In genomic region chr10:9789996-9790395, GRCh38 we compare ENCODE assay signal across 25 cellular contexts.
"Had no signal": no experiment of that assay in that cellular context is flagged by ENCODE, and none has a peak within 500 bp of the region (broad histone marks: within the 10 kb centered on the region; RNA-seq: fewer than 3 reads in every experiment).

No MANE protein-coding gene starts in this region.

- H3K9me3 ChIP-seq: ovary, psoas muscle, right lobe of liver, stomach, thoracic aorta, thyroid gland, tibial nerve, upper lobe of left lung, vagina had no signal

- H2AFZ ChIP-seq: neural progenitor cell, parathyroid adenoma had no signal

- H3K36me3 ChIP-seq: neural progenitor cell, ovary, right lobe of liver, sigmoid colon, stomach, thoracic aorta, thyroid gland, tibial nerve, upper lobe of left lung, vagina had no signal

- H3K4me2 ChIP-seq: neural progenitor cell had no signal

- DNase-seq: occipital lobe; ovary; posterior cingulate gyrus; psoas muscle; right cardiac atrium; right lobe of liver; sigmoid colon; small intestine; stimulated activated CD4-positive, alpha-beta T cell treated with anti-CD3 and anti-CD28 coated beads, Interleukin-15, amount 100 ng/mL, for 24 hours; stimulated activated CD4-positive, alpha-beta T cell treated with anti-CD3 and anti-CD28 coated beads, Interleukin-2, amount 100 ng/mL, for 24 hours; stimulated activated CD4-positive, alpha-beta T cell treated with anti-CD3 and anti-CD28 coated beads, Interleukin-2, amount 100 ng/mL, for 48 hours; stimulated activated CD4-positive, alpha-beta T cell treated with anti-CD3 and anti-CD28 coated beads, Interleukin-4, amount 100 ng/mL, for 24 hours; stimulated activated naive B cell treated with anti-CD40 and anti-IgM and Interleukin-4, amounts not matched to agents 10 μg/mL and 1 μg/mL and 100 μg/mL, for 72 hours; stimulated activated naive CD4-positive, alpha-beta T cell treated with Interleukin-2 at 50 U/mL for 16 hours; stomach; thyroid gland; trophoblast cell; upper lobe of left lung had no signal

- FAIRE-seq: small intestine, urothelium cell line had no signal

- H3K4me1 ChIP-seq: neural progenitor cell, parathyroid adenoma, psoas muscle, right lobe of liver, sigmoid colon, stomach, thyroid gland, tibial nerve, upper lobe of left lung, vagina had no signal

- H3K27ac ChIP-seq: neural progenitor cell, ovary, parathyroid adenoma, psoas muscle, right lobe of liver, sigmoid colon, stomach, thoracic aorta, thyroid gland, tibial nerve, upper lobe of left lung, vagina had no signal

- H3K79me2 ChIP-seq: parathyroid adenoma had no signal

- ATAC-seq: psoas muscle; right cardiac atrium; right lobe of liver; stimulated activated effector memory CD8-positive, alpha-beta T cell treated with anti-CD3 and anti-CD28 coated beads, Interleukin-12 subunit alpha, Interleukin-12 subunit beta, amount 100 ng/mL, for 72 hours; stimulated activated naive B cell treated with anti-CD40 and anti-IgM and Interleukin-4, amounts not matched to agents 10 μg/mL and 1 μg/mL and 100 μg/mL, for 72 hours had no signal

- H3K27me3 ChIP-seq: neural progenitor cell, ovary, right lobe of liver, sigmoid colon, stomach, thyroid gland, tibial nerve, upper lobe of left lung, vagina had no signal

- H3K9ac ChIP-seq: neural progenitor cell, parathyroid adenoma had no signal

- H3K4me3 ChIP-seq: neural progenitor cell, ovary, psoas muscle, right lobe of liver, sigmoid colon, stomach, thoracic aorta, thyroid gland, tibial nerve, upper lobe of left lung, vagina had no signal
